8 cellular contexts compared by ENCODE assay signal in the genomic region with DNA sequence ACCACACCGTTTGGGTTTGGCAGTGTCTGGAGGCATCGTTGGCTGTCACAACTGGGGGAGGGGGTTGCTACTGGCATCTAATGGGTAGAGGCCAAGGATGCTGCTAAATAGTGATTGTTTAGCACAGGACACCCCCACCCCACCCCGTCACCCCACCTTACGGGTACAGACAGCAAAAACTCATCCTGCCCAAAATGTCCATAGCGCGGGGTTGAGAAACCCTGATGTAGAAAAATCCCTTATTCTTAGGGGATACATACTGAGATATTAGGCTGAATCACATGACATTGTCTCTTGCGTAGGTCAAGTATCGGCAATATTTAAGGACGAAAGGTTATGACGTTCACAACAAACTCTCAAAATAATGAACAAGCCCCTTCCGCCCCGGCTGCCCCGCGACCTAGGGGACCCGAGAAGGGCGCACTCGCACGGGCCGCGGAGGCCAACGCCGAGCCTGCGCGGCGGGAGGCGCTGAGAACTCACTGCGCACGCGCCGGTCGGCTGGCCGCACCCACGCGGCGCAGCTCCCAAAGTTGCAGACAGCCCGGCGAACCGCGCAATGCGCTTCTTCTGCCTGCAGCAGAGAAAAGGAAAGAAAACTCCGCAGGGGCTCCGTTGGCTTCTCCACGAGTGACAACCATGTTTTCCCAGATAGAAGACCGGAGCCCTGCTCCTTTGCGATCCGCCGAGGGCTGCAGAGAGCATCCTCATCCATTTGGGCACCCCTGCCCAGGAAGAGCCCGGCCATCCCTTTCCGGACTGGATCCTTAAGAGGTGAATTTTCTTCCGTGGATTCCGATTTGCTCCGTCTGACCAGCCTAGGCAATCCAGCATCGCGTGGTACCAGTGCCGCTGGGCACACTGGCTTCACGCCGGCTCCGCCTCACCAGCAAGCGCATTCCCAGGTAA.
A peak's percentile ranks its signal among the peaks of the same experiment; 100 is the strongest.
DNase-seq lines count a peak whose midpoint lies in the region; ATAC-seq and TF ChIP-seq lines count a peak whose summit lies in the region.

No MANE protein-coding gene starts in this region.

- peak overlapping the region; percentile 89 to 94 for H3K4me3 Mint-ChIP-seq in activated T-cell treated with anti-CD3 and anti-CD28 coated beads, Interleukin-2, amount 50 U/mL, for 72 hours
- peak overlapping the region; percentile 86 to 94 (median 89) for H3K4me3 Mint-ChIP-seq in naive thymus-derived CD4-positive, alpha-beta T cell
- peak overlapping the region; percentile 91 for H3K4me3 Mint-ChIP-seq in stimulated activated memory B cell treated with anti-CD40 and anti-IgM and Interleukin-4, amounts not matched to agents 10 μg/mL and 1 μg/mL and 100 μg/mL, for 72 hours

- H3K9me3 Mint-ChIP-seq in activated T-cell treated with anti-CD3 and anti-CD28 coated beads, Interleukin-2, amount 50 U/mL, for 72 hours = no peaks in the 10 kb centered on the region
- H3K9me3 Mint-ChIP-seq in naive thymus-derived CD4-positive, alpha-beta T cell = no peaks in the 10 kb centered on the region
- no peaks in the 10 kb centered on the region for H3K9me3 Mint-ChIP-seq in stimulated activated memory B cell treated with anti-CD40 and anti-IgM and Interleukin-4, amounts not matched to agents 10 μg/mL and 1 μg/mL and 100 μg/mL, for 72 hours

- H3K4me1 ChIP-seq in PC-9 (replicated peaks; ENCODE audit: insufficient read depth) = peaks cover 57% of the 10 kb centered on the region
- H3K4me1 ChIP-seq in fibroblast of lung (ENCODE audit: control insufficient read depth, extremely low read depth, insufficient read depth, low read length) = no peaks in the 10 kb centered on the region
- H3K4me1 ChIP-seq in naive thymus-derived CD4-positive, alpha-beta T cell (ENCODE audit: control insufficient read depth in 2 of 2, insufficient read depth in 2 of 2, low read length in 2 of 2) = peaks cover 0 to 7% of the 10 kb centered on the region in 2 donors

- no peaks in the 10 kb centered on the region for H3K9me2 ChIP-seq in PC-9 (ENCODE audit: insufficient read depth)

- peaks cover 18% of the 10 kb centered on the region for H3F3A ChIP-seq in PC-9 (ENCODE audit: insufficient read depth, low read depth)

- H2AFZ ChIP-seq in PC-9 = peak overlapping the region; percentile 98
- peak overlapping the region; percentile 93 for H2AFZ ChIP-seq in fibroblast of lung (ENCODE audit: low read length)

- peaks cover 12% of the 10 kb centered on the region for H3K27me3 Mint-ChIP-seq in activated T-cell treated with anti-CD3 and anti-CD28 coated beads, Interleukin-2, amount 50 U/mL, for 72 hours (ENCODE audit: low read depth)
- H3K27me3 Mint-ChIP-seq in naive thymus-derived CD4-positive, alpha-beta T cell = peaks cover 0 to 25% (median 9%) of the 10 kb centered on the region in 5 donors
- peaks cover 6% of the 10 kb centered on the region for H3K27me3 Mint-ChIP-seq in stimulated activated memory B cell treated with anti-CD40 and anti-IgM and Interleukin-4, amounts not matched to agents 10 μg/mL and 1 μg/mL and 100 μg/mL, for 72 hours

- peak overlapping the region; percentile 61 for H3K9ac ChIP-seq in fibroblast of lung (ENCODE audit: insufficient read depth, low read length)

- H3K36me3 ChIP-seq in PC-9 (ENCODE audit: low read depth) (no peaks in the 10 kb centered on the region), fibroblast of lung (ENCODE audit: control insufficient read depth, insufficient read depth, low read length) (no peaks in the 10 kb centered on the region)
- H3K36me3 ChIP-seq in naive thymus-derived CD4-positive, alpha-beta T cell (ENCODE audit: control insufficient read depth in 2 of 3, insufficient read depth in 3 of 3, low read length in 3 of 3) = no peaks in the 10 kb centered on the region

- H3K4me1 Mint-ChIP-seq in activated T-cell treated with anti-CD3 and anti-CD28 coated beads, Interleukin-2, amount 50 U/mL, for 72 hours (ENCODE audit: low read depth) = peaks cover 25% of the 10 kb centered on the region
- peaks cover 8 to 22% (median 18%) of the 10 kb centered on the region in 7 donors for H3K4me1 Mint-ChIP-seq in naive thymus-derived CD4-positive, alpha-beta T cell
- H3K4me1 Mint-ChIP-seq in stimulated activated memory B cell treated with anti-CD40 and anti-IgM and Interleukin-4, amounts not matched to agents 10 μg/mL and 1 μg/mL and 100 μg/mL, for 72 hours = peaks cover 25% of the 10 kb centered on the region

- CTCF ChIA-PET in PC-9 (lab: Charles Lee) = interaction anchor here (1.1 kb wide), 1 partner anchor 181 kb away, joined by 5 read pairs; no protein-coding TSS in a partner anchor
- CTCF ChIA-PET in naive thymus-derived CD4-positive, alpha-beta T cell (lab: Charles Lee) = no interaction called here

- H3K27me3 ChIP-seq in PC-9 (ENCODE audit: insufficient read depth, low read depth) (no peaks in the 10 kb centered on the region), fibroblast of lung (ENCODE audit: control insufficient read depth, insufficient read depth, low read length) (no peaks in the 10 kb centered on the region)
- H3K27me3 ChIP-seq in naive thymus-derived CD4-positive, alpha-beta T cell (ENCODE audit: control insufficient read depth in 2 of 2, insufficient read depth in 2 of 2, low read length in 2 of 2) = no peaks in the 10 kb centered on the region

- TF ChIP-seq CTCF in PC-9 (conservative IDR thresholded peaks at IDR 0.05) = no peak
- no peak for TF ChIP-seq CTCF in fibroblast of lung (conservative IDR thresholded peaks at IDR 0.05 in 1 of 2, IDR thresholded peaks at IDR 0.05 in 1 of 2; ENCODE audit: low read depth in 1 of 2, low read length in 2 of 2)

- intact Hi-C loops in PC-9 (cut with micrococcal nuclease; ENCODE audit: unreplicated experiment) = loop anchor here (1.0 to 2.0 kb wide), 3 partner anchors 32 to 1674 kb away; no protein-coding TSS in a partner anchor
- intact Hi-C loops in naive thymus-derived CD4-positive, alpha-beta T cell (cut with micrococcal nuclease) = loop anchor here (1.0 to 10.0 kb wide), 6 partner anchors 190 to 1876 kb away; a partner anchor contains a TSS

- ATAC-seq in GM19463 (IDR thresholded peaks at IDR 0.05; ENCODE audit: unreplicated experiment) (peak; percentile 95), HG03571 (IDR thresholded peaks at IDR 0.05; ENCODE audit: unreplicated experiment) (peak; percentile 94)
- peak; percentile 92 to 96 for ATAC-seq in activated T-cell treated with anti-CD3 and anti-CD28 coated beads, Interleukin-2, amount 50 U/mL, for 72 hours (replicated peaks in 1 of 2)
- ATAC-seq in naive thymus-derived CD4-positive, alpha-beta T cell = peak; percentile 88
- ATAC-seq in stimulated activated memory B cell treated with anti-CD40 and anti-IgM and Interleukin-4, amounts not matched to agents 10 μg/mL and 1 μg/mL and 100 μg/mL, for 72 hours = peak; percentile 97

- POLR2A ChIA-PET in PC-9 (lab: Charles Lee; ENCODE audit: unreplicated experiment) = interaction anchor here (0.6 to 0.9 kb wide), 3 partner anchors 130 to 800 kb away, joined by 5 to 7 read pairs (median 7); no protein-coding TSS in a partner anchor
- POLR2A ChIA-PET in naive thymus-derived CD4-positive, alpha-beta T cell (lab: Charles Lee) = no interaction called here

- DNase-seq in COLO668 (lab: John Stamatoyannopoulos, UW; ENCODE audit: unreplicated experiment) = peak; percentile 66
- DNase-seq in PC-9 = peak in 1 of 2 experiments; percentile 80
- DNase-seq in activated T-cell treated with anti-CD3 and anti-CD28 coated beads, Interleukin-2, amount 50 U/mL, for 72 hours = peak; percentile 80 to 82
- peak; percentile 69 to 82 for DNase-seq in fibroblast of lung (ENCODE audit: low read depth in 2 of 2)
- peak; percentile 53 to 79 (median 75) for DNase-seq in naive thymus-derived CD4-positive, alpha-beta T cell

- H3K27ac ChIP-seq in PC-9 (no peak overlapping the region), fibroblast of lung (ENCODE audit: insufficient read depth, low read length) (peak overlapping the region; percentile 76)
- H3K27ac ChIP-seq in naive thymus-derived CD4-positive, alpha-beta T cell (ENCODE audit: low read depth, low read length) = peak overlapping the region; percentile 61

- no peaks in the 10 kb centered on the region for H4K20me1 ChIP-seq in PC-9 (ENCODE audit: insufficient read depth)
- no peaks in the 10 kb centered on the region for H4K20me1 ChIP-seq in fibroblast of lung (ENCODE audit: control insufficient read depth, extremely low read depth, insufficient read depth, low read length)

- BruUV-seq in PC-9 (replicated peaks; lab: Mats Ljungman, UMichigan) = TSS peak; percentile 35

- peaks cover 23% of the 10 kb centered on the region for H3K79me2 ChIP-seq in PC-9 (ENCODE audit: low read depth)
- H3K79me2 ChIP-seq in fibroblast of lung (ENCODE audit: control insufficient read depth, insufficient read depth, low read length) = peaks cover 26% of the 10 kb centered on the region

- H3K4me3 ChIP-seq in PC-9 = peak overlapping the region; percentile 81
- H3K4me3 ChIP-seq in fibroblast of lung (replicated peaks in 1 of 4; ENCODE audit: control extremely low read depth in 1 of 4, insufficient read depth in 1 of 4, low read depth in 3 of 4, low read length in 4 of 4) = peak overlapping the region; percentile 80 to 99 (median 95)
- H3K4me3 ChIP-seq in naive thymus-derived CD4-positive, alpha-beta T cell (ENCODE audit: low read length) = peak overlapping the region; percentile 91

- peak overlapping the region; percentile 33 for H3K27ac Mint-ChIP-seq in activated T-cell treated with anti-CD3 and anti-CD28 coated beads, Interleukin-2, amount 50 U/mL, for 72 hours
- H3K27ac Mint-ChIP-seq in naive thymus-derived CD4-positive, alpha-beta T cell = peak overlapping the region; percentile 28 to 72 (median 48)
- H3K27ac Mint-ChIP-seq in stimulated activated memory B cell treated with anti-CD40 and anti-IgM and Interleukin-4, amounts not matched to agents 10 μg/mL and 1 μg/mL and 100 μg/mL, for 72 hours = peak overlapping the region; percentile 65

- no peaks in the 10 kb centered on the region for H3K9me3 ChIP-seq in PC-9 (ENCODE audit: insufficient read depth, low read depth)
- H3K9me3 ChIP-seq in fibroblast of lung (ENCODE audit: control insufficient read depth, insufficient read depth, low read depth, low read length) = no peaks in the 10 kb centered on the region
- no peaks in the 10 kb centered on the region for H3K9me3 ChIP-seq in naive thymus-derived CD4-positive, alpha-beta T cell (ENCODE audit: control insufficient read depth in 2 of 3, low read length in 3 of 3)

- no peaks in the 10 kb centered on the region for H3K36me3 Mint-ChIP-seq in activated T-cell treated with anti-CD3 and anti-CD28 coated beads, Interleukin-2, amount 50 U/mL, for 72 hours (ENCODE audit: insufficient read depth in 2 of 2)
- H3K36me3 Mint-ChIP-seq in naive thymus-derived CD4-positive, alpha-beta T cell = no peaks in the 10 kb centered on the region
- no peaks in the 10 kb centered on the region for H3K36me3 Mint-ChIP-seq in stimulated activated memory B cell treated with anti-CD40 and anti-IgM and Interleukin-4, amounts not matched to agents 10 μg/mL and 1 μg/mL and 100 μg/mL, for 72 hours

- H3K4me2 ChIP-seq in PC-9 (peak overlapping the region; percentile 91), fibroblast of lung (ENCODE audit: extremely low read depth, insufficient read depth, low read length) (peak overlapping the region; percentile 82)
